Comparison of ENCODE assay signal across 15 cellular contexts in genomic region chr1:231965615-231966014, GRCh38.
DNase-seq lines count a peak whose midpoint lies in the region; ATAC-seq, FAIRE-seq and TF ChIP-seq lines count a peak whose summit lies in the region.
"Had no signal": no experiment of that assay in that cellular context is flagged by ENCODE, and none has a peak within 500 bp of the region (broad histone marks: within the 10 kb centered on the region; RNA-seq: fewer than 3 reads in every experiment).

No MANE protein-coding gene starts in this region.

- no peak overlapping the region for H3K4me3 Mint-ChIP-seq in Caco-2 (ENCODE audit: unreplicated experiment)
- H3K4me3 Mint-ChIP-seq in neural crest cell, result no peak overlapping the region
- no peak overlapping the region for H3K4me3 Mint-ChIP-seq in activated T-helper 1 cell treated with anti-CD3 and anti-CD28 coated beads, Interleukin-12 subunit alpha, Interleukin-12 subunit beta, Interleukin-2, Interleukin-4 antibody, amounts not matched to agents 30 ng/mL and 10 ng/mL and 1 ng/mL, durations not matched to agents 14 hours and 24 hours and 36 hours
- H3K4me3 Mint-ChIP-seq: CD8-positive, alpha-beta memory T cell had no signal

- POLR2A ChIA-PET in A549 (lab: Yijun Ruan, JAX) (no interaction called here), Caco-2 (lab: Charles Lee) (no interaction called here), PC-3 (lab: Charles Lee; ENCODE audit: unreplicated experiment) (no interaction called here)

- H3K27me3 Mint-ChIP-seq in Caco-2 (ENCODE audit: insufficient read depth, unreplicated experiment) (no peaks in the 10 kb centered on the region), neural crest cell (ENCODE audit: low read depth) (no peaks in the 10 kb centered on the region)
- H3K27me3 Mint-ChIP-seq in activated T-helper 1 cell treated with anti-CD3 and anti-CD28 coated beads, Interleukin-12 subunit alpha, Interleukin-12 subunit beta, Interleukin-2, Interleukin-4 antibody, amounts not matched to agents 30 ng/mL and 10 ng/mL and 1 ng/mL, durations not matched to agents 14 hours and 24 hours and 36 hours (ENCODE audit: insufficient read depth), result peaks cover 4% of the 10 kb centered on the region

- H3K4me3 ChIP-seq in A549 (no peak overlapping the region), Caco-2 (ENCODE audit: low read depth, low read length) (no peak overlapping the region), PC-3 (ENCODE audit: low read length) (no peak overlapping the region)
- H3K4me3 ChIP-seq: GM12878, HAP-1 had no signal

- H2AFZ ChIP-seq in PC-3 (ENCODE audit: low read length), result no peak overlapping the region

- no peak for ATAC-seq in A549
- no peak for ATAC-seq in PC-3
- ATAC-seq: GM12878 had no signal

- no peak for TF ChIP-seq POLR2A in A549 (IDR thresholded peaks at IDR 0.05; ENCODE audit: low read length)

- CTCF ChIA-PET in A549 (lab: Yijun Ruan, JAX) (no interaction called here), Caco-2 (lab: Charles Lee) (no interaction called here), PC-3 (lab: Charles Lee) (no interaction called here)

- H3K79me2 ChIP-seq in PC-3 (ENCODE audit: low read length), result no peaks in the 10 kb centered on the region

- FAIRE-seq in A549 (lab: Jason Lieb, UNC), result no peak
- FAIRE-seq: GM12878, GM18507 had no signal

- H3K36me3 ChIP-seq in Caco-2 (ENCODE audit: control insufficient read depth, insufficient read depth, low read length) (no peaks in the 10 kb centered on the region), PC-3 (ENCODE audit: low read depth, low read length) (no peaks in the 10 kb centered on the region)
- H3K36me3 ChIP-seq: BE2C, HAP-1 had no signal

- H3K27ac Mint-ChIP-seq in Caco-2 (ENCODE audit: unreplicated experiment) (peak overlapping the region; percentile 2), neural crest cell (ENCODE audit: unreplicated experiment) (peak overlapping the region; percentile 25)
- H3K27ac Mint-ChIP-seq in activated T-helper 1 cell treated with anti-CD3 and anti-CD28 coated beads, Interleukin-12 subunit alpha, Interleukin-12 subunit beta, Interleukin-2, Interleukin-4 antibody, amounts not matched to agents 30 ng/mL and 10 ng/mL and 1 ng/mL, durations not matched to agents 14 hours and 24 hours and 36 hours, result no peak overlapping the region

- BruUV-seq in Caco-2 (replicated peaks; lab: Mats Ljungman, UMichigan) (no TSS peak), PC-3 (replicated peaks; lab: Mats Ljungman, UMichigan) (no TSS peak)

- intact Hi-C loops in Caco-2 (cut with micrococcal nuclease; ENCODE audit: unreplicated experiment) (no loop called here), PC-3 (cut with micrococcal nuclease) (no loop called here)
- intact Hi-C loops in activated T-helper 1 cell treated with anti-CD3 and anti-CD28 coated beads, Interleukin-12 subunit alpha, Interleukin-12 subunit beta, Interleukin-2, Interleukin-4 antibody, amounts not matched to agents 30 ng/mL and 10 ng/mL and 1 ng/mL, durations not matched to agents 14 hours and 24 hours and 36 hours (cut with micrococcal nuclease), result no loop called here

- H3K9ac ChIP-seq in PC-3 (ENCODE audit: low read length), result no peak overlapping the region

- H3K9me3 ChIP-seq in A549 (no peaks in the 10 kb centered on the region), Caco-2 (no peaks in the 10 kb centered on the region), PC-3 (ENCODE audit: low read length) (no peaks in the 10 kb centered on the region)
- H3K9me3 ChIP-seq: BE2C, HAP-1 had no signal

- H3K4me1 Mint-ChIP-seq in Caco-2 (ENCODE audit: low read depth, unreplicated experiment), result no peaks in the 10 kb centered on the region
- peaks cover 19% of the 10 kb centered on the region for H3K4me1 Mint-ChIP-seq in neural crest cell
- peaks cover 7% of the 10 kb centered on the region for H3K4me1 Mint-ChIP-seq in activated T-helper 1 cell treated with anti-CD3 and anti-CD28 coated beads, Interleukin-12 subunit alpha, Interleukin-12 subunit beta, Interleukin-2, Interleukin-4 antibody, amounts not matched to agents 30 ng/mL and 10 ng/mL and 1 ng/mL, durations not matched to agents 14 hours and 24 hours and 36 hours (ENCODE audit: low read depth)

- H3K27me3 ChIP-seq in Caco-2 (replicated peaks; ENCODE audit: control insufficient read depth, insufficient read depth, low read length), result no peaks in the 10 kb centered on the region
- H3K27me3 ChIP-seq in PC-3 (ENCODE audit: low read length), result no peaks in the 10 kb centered on the region
- H3K27me3 ChIP-seq: BE2C had no signal

- no peak for TF ChIP-seq RAD21 in A549 (conservative IDR thresholded peaks at IDR 0.05 in 1 of 2, IDR thresholded peaks at IDR 0.05 in 1 of 2)

- H3K36me3 Mint-ChIP-seq in Caco-2 (ENCODE audit: insufficient read depth, unreplicated experiment), result no peaks in the 10 kb centered on the region
- peaks cover 11% of the 10 kb centered on the region for H3K36me3 Mint-ChIP-seq in neural crest cell (ENCODE audit: low read depth)
- H3K36me3 Mint-ChIP-seq in activated T-helper 1 cell treated with anti-CD3 and anti-CD28 coated beads, Interleukin-12 subunit alpha, Interleukin-12 subunit beta, Interleukin-2, Interleukin-4 antibody, amounts not matched to agents 30 ng/mL and 10 ng/mL and 1 ng/mL, durations not matched to agents 14 hours and 24 hours and 36 hours (ENCODE audit: low read depth), result peaks cover 7% of the 10 kb centered on the region

- no peaks in the 10 kb centered on the region for H3K4me1 ChIP-seq in A549
- H3K4me1 ChIP-seq in Caco-2, result no peaks in the 10 kb centered on the region
- no peaks in the 10 kb centered on the region for H3K4me1 ChIP-seq in PC-3 (ENCODE audit: insufficient read depth, low read length)
- H3K4me1 ChIP-seq: BE2C, HAP-1 had no signal

- H3K4me2 ChIP-seq in A549 (no peak overlapping the region), PC-3 (ENCODE audit: low read length) (no peak overlapping the region)

- H3K27ac ChIP-seq in A549, result no peak overlapping the region
- no peak overlapping the region for H3K27ac ChIP-seq in PC-3 (ENCODE audit: low read length)
- H3K27ac ChIP-seq: C4-2B had no signal

- no peak for TF ChIP-seq CTCF in A549 (IDR thresholded peaks at IDR 0.05)
- TF ChIP-seq CTCF in Caco-2 (IDR thresholded peaks at IDR 0.05; ENCODE audit: insufficient read depth in 1 of 2, low read depth in 1 of 2, low read length in 1 of 2, severe bottlenecking in 1 of 2, unreplicated experiment in 1 of 2), result no peak
- no peak for TF ChIP-seq CTCF in PC-3 (conservative IDR thresholded peaks at IDR 0.05; ENCODE audit: low read depth, low read length)
- no peak for TF ChIP-seq CTCF in neural crest cell (conservative IDR thresholded peaks at IDR 0.05)

- WGBS in A549 (ENCODE audit: missing lambda C conversion rate), result 44% methylated on average over 2 of the region's 2 CpGs

- no peak for TF ChIP-seq EP300 in A549 (IDR thresholded peaks at IDR 0.05)

- no peak for DNase-seq in A549 (ENCODE audit: low read depth in 1 of 2, low spot score in 1 of 2)
- DNase-seq in Caco-2, result no peak
- peak; percentile 6 for DNase-seq in PC-3
- no peak for DNase-seq in neural crest cell (ENCODE audit: low read depth, low spot score)
- DNase-seq in superior temporal gyrus (ENCODE audit: extremely low spot score), result no peak
- no peak for DNase-seq in activated T-helper 1 cell treated with anti-CD3 and anti-CD28 coated beads, Interleukin-12 subunit alpha, Interleukin-12 subunit beta, Interleukin-2, Interleukin-4 antibody, amounts not matched to agents 30 ng/mL and 10 ng/mL and 1 ng/mL, durations not matched to agents 14 hours and 24 hours and 36 hours (ENCODE audit: low spot score)
- DNase-seq in epidermal melanocyte (ENCODE audit: insufficient read length, low spot score), result no peak
- DNase-seq: BE2C; CD8-positive, alpha-beta memory T cell; DMS79; GOT3 had no signal

- no peaks in the 10 kb centered on the region for H3F3A ChIP-seq in PC-3 (ENCODE audit: low read length, unreplicated experiment)

- H4K20me1 ChIP-seq in PC-3 (ENCODE audit: low read length), result no peaks in the 10 kb centered on the region

- H3K9me2 ChIP-seq in PC-3 (replicated peaks; ENCODE audit: low read length), result no peaks in the 10 kb centered on the region

- H3K9me3 Mint-ChIP-seq in Caco-2 (ENCODE audit: unreplicated experiment), result no peaks in the 10 kb centered on the region
- peaks cover 2% of the 10 kb centered on the region for H3K9me3 Mint-ChIP-seq in neural crest cell
- peaks cover 3% of the 10 kb centered on the region for H3K9me3 Mint-ChIP-seq in activated T-helper 1 cell treated with anti-CD3 and anti-CD28 coated beads, Interleukin-12 subunit alpha, Interleukin-12 subunit beta, Interleukin-2, Interleukin-4 antibody, amounts not matched to agents 30 ng/mL and 10 ng/mL and 1 ng/mL, durations not matched to agents 14 hours and 24 hours and 36 hours
- H3K9me3 Mint-ChIP-seq: CD8-positive, alpha-beta memory T cell had no signal

TF ChIP-seq in A549, 52 proteins besides CTCF, POLR2A, EP300 and RAD21:
- TF ChIP-seq NFE2L2 (conservative IDR thresholded peaks at IDR 0.05; ENCODE audit: low read length), result peak; percentile 54; the same call in 1 of the 2 replicates
- TF ChIP-seq MAFK (IDR thresholded peaks at IDR 0.05; ENCODE audit: partially characterized antibody), result peak; percentile 55
- TF ChIP-seq KDM5A (IDR thresholded peaks at IDR 0.05), result no peak
- no peak for TF ChIP-seq HOXA7 (CRISPR knock-in tag; IDR thresholded peaks at IDR 0.05)
